28 cellular contexts compared by ENCODE assay signal in the genomic region with DNA sequence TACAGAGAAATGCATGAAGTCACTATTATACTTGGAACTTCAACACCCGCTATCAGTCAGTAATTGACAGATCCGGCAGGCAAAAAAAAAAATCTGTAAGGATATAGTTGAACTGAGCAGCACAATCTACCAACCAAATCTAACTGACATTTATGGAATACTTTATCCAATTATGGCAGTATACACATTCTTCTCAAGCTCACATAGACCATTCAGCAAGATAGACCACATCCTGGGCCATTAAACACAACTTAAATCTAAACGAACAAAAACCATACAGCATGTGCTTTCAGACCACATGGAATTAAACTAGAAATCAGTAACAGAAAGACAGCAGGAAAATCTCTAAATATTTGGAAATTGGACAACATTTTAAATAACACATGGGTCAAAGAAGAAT.
"Had no signal": no experiment of that assay in that cellular context is flagged by ENCODE, and none has a peak within 500 bp of the region (broad histone marks: within the 10 kb centered on the region; RNA-seq: fewer than 3 reads in every experiment).

No MANE protein-coding gene starts in this region.

- H3K9me3 ChIP-seq: ascending aorta, breast epithelium, esophagus muscularis mucosa had no signal

- ATAC-seq: activated CD4-positive, CD25-positive, alpha-beta regulatory T cell treated with anti-CD3 and anti-CD28 coated beads, Interleukin-2, amount 50 U/mL, for 24 hours; activated CD8-positive, alpha-beta T cell treated with anti-CD3 and anti-CD28 coated beads for 36 hours; activated T-cell treated with anti-CD3 and anti-CD28 coated beads, Interleukin-2, amount 50 U/mL, for 4 hours; effector memory CD8-positive, alpha-beta T cell; T-cell had no signal

- H3K27ac Mint-ChIP-seq: activated B cell treated with CpG ODN at 0.5 μM for 24 hours; activated CD8-positive, alpha-beta T cell treated with anti-CD3 and anti-CD28 coated beads for 36 hours; activated naive CD4-positive, alpha-beta T cell treated with anti-CD3 and anti-CD28 coated beads, Interleukin-2, amount 10 ng/mL, durations not matched to agents 7 days and 5 days; activated naive CD8-positive, alpha-beta T cell treated with anti-CD3 and anti-CD28 coated beads, Interleukin-2, amount 10 ng/mL, durations not matched to agents 7 days and 5 days; activated T-helper 2 cell treated with anti-CD3 and anti-CD28 coated beads, Interferon-gamma antibody, Interleukin-2, Interleukin-4, amounts not matched to agents 10 μg/mL and 5 μg/mL and 100 μg/mL, durations not matched to agents 14 hours and 24 hours and 36 hours; brain; dendritic cell treated with granulocyte-macrophage colony-stimulating factor and Interleukin-4, amounts not matched to agents 40 ng/mL and 50 ng/mL, for 4 days; effector memory CD8-positive, alpha-beta T cell; T-cell; T-helper 1 cell treated with Interleukin-12 subunit alpha and Interleukin-12 subunit beta and Interleukin-4 antibody, amounts not matched to agents 30 μg/mL and 1 μg/mL, for 36 hours; T-helper 2 cell treated with Interferon-gamma antibody and Interleukin-4, amounts not matched to agents 5 μg/mL and 100 μg/mL, for 36 hours had no signal

- H3K27me3 Mint-ChIP-seq: activated CD8-positive, alpha-beta T cell treated with anti-CD3 and anti-CD28 coated beads for 36 hours; activated naive CD4-positive, alpha-beta T cell treated with anti-CD3 and anti-CD28 coated beads, Interleukin-2, amount 10 ng/mL, durations not matched to agents 7 days and 5 days; activated naive CD8-positive, alpha-beta T cell treated with anti-CD3 and anti-CD28 coated beads, Interleukin-2, amount 10 ng/mL, durations not matched to agents 7 days and 5 days; dendritic cell treated with granulocyte-macrophage colony-stimulating factor and Interleukin-4, amounts not matched to agents 40 ng/mL and 50 ng/mL, for 4 days; effector memory CD8-positive, alpha-beta T cell; T-cell had no signal

- H3K9me3 Mint-ChIP-seq: activated B cell treated with CpG ODN at 0.5 μM for 24 hours; activated CD8-positive, alpha-beta T cell treated with anti-CD3 and anti-CD28 coated beads for 36 hours; activated naive CD4-positive, alpha-beta T cell treated with anti-CD3 and anti-CD28 coated beads, Interleukin-2, amount 10 ng/mL, durations not matched to agents 7 days and 5 days; activated naive CD8-positive, alpha-beta T cell treated with anti-CD3 and anti-CD28 coated beads, Interleukin-2, amount 10 ng/mL, durations not matched to agents 7 days and 5 days; activated T-cell treated with anti-CD3 and anti-CD28 coated beads, Interleukin-2, amount 50 U/mL, for 4 hours; activated T-helper 2 cell treated with anti-CD3 and anti-CD28 coated beads, Interferon-gamma antibody, Interleukin-2, Interleukin-4, amounts not matched to agents 10 μg/mL and 5 μg/mL and 100 μg/mL, durations not matched to agents 14 hours and 24 hours and 36 hours; brain; dendritic cell treated with granulocyte-macrophage colony-stimulating factor and Interleukin-4, amounts not matched to agents 40 ng/mL and 50 ng/mL, for 4 days; effector memory CD8-positive, alpha-beta T cell; T-cell; T-helper 1 cell treated with Interleukin-12 subunit alpha and Interleukin-12 subunit beta and Interleukin-4 antibody, amounts not matched to agents 30 μg/mL and 1 μg/mL, for 36 hours; T-helper 2 cell treated with Interferon-gamma antibody and Interleukin-4, amounts not matched to agents 5 μg/mL and 100 μg/mL, for 36 hours had no signal

- H3K4me3 Mint-ChIP-seq: activated B cell treated with CpG ODN at 0.5 μM for 24 hours; activated CD8-positive, alpha-beta T cell treated with anti-CD3 and anti-CD28 coated beads for 36 hours; activated naive CD4-positive, alpha-beta T cell treated with anti-CD3 and anti-CD28 coated beads, Interleukin-2, amount 10 ng/mL, durations not matched to agents 7 days and 5 days; activated naive CD8-positive, alpha-beta T cell treated with anti-CD3 and anti-CD28 coated beads, Interleukin-2, amount 10 ng/mL, durations not matched to agents 7 days and 5 days; activated T-cell treated with anti-CD3 and anti-CD28 coated beads, Interleukin-2, amount 50 U/mL, for 4 hours; brain; dendritic cell treated with granulocyte-macrophage colony-stimulating factor and Interleukin-4, amounts not matched to agents 40 ng/mL and 50 ng/mL, for 4 days; effector memory CD8-positive, alpha-beta T cell; T-cell; T-helper 1 cell treated with Interleukin-12 subunit alpha and Interleukin-12 subunit beta and Interleukin-4 antibody, amounts not matched to agents 30 μg/mL and 1 μg/mL, for 36 hours; T-helper 2 cell treated with Interferon-gamma antibody and Interleukin-4, amounts not matched to agents 5 μg/mL and 100 μg/mL, for 36 hours had no signal

- DNase-seq: activated B cell treated with CpG ODN at 0.5 μM for 24 hours; activated CD4-positive, alpha-beta T cell treated with anti-CD3 and anti-CD28 coated beads for 48 hours; activated CD4-positive, alpha-beta T cell treated with anti-CD3 and anti-CD28 coated beads, Interleukin-2, amount 50 U/mL, for 1 hour; activated CD4-positive, alpha-beta T cell treated with anti-CD3 and anti-CD28 coated beads, Interleukin-2, amount 50 U/mL, for 48 hours; activated CD8-positive, alpha-beta memory T cell treated with anti-CD3 and anti-CD28 coated beads for 24 hours; activated CD8-positive, alpha-beta T cell treated with anti-CD3 and anti-CD28 coated beads for 36 hours; activated effector memory CD4-positive, alpha-beta T cell treated with anti-CD3 and anti-CD28 coated beads, Interleukin-2, amount 50 U/mL, for 16 hours; activated naive CD4-positive, alpha-beta T cell treated with anti-CD3 and anti-CD28 coated beads, Interleukin-2, amount 10 ng/mL, durations not matched to agents 7 days and 5 days; activated naive CD8-positive, alpha-beta T cell treated with anti-CD3 and anti-CD28 coated beads, Interleukin-2, amount 10 ng/mL, durations not matched to agents 7 days and 5 days; activated T-cell treated with anti-CD3 and anti-CD28 coated beads, Interleukin-2, amount 50 U/mL, for 4 hours; central memory CD4-positive, alpha-beta T cell; dorsolateral prefrontal cortex; effector memory CD8-positive, alpha-beta T cell; erythroblast; head of caudate nucleus; SW 1271; T-cell; T1000; WERI-Rb-1 had no signal

- H3K4me1 Mint-ChIP-seq: activated B cell treated with CpG ODN at 0.5 μM for 24 hours; activated naive CD4-positive, alpha-beta T cell treated with anti-CD3 and anti-CD28 coated beads, Interleukin-2, amount 10 ng/mL, durations not matched to agents 7 days and 5 days; brain had no signal

- H3K36me3 Mint-ChIP-seq: activated naive CD4-positive, alpha-beta T cell treated with anti-CD3 and anti-CD28 coated beads, Interleukin-2, amount 10 ng/mL, durations not matched to agents 7 days and 5 days; brain had no signal
